Comparison of ENCODE assay signal across 18 cellular contexts in the genomic region with DNA sequence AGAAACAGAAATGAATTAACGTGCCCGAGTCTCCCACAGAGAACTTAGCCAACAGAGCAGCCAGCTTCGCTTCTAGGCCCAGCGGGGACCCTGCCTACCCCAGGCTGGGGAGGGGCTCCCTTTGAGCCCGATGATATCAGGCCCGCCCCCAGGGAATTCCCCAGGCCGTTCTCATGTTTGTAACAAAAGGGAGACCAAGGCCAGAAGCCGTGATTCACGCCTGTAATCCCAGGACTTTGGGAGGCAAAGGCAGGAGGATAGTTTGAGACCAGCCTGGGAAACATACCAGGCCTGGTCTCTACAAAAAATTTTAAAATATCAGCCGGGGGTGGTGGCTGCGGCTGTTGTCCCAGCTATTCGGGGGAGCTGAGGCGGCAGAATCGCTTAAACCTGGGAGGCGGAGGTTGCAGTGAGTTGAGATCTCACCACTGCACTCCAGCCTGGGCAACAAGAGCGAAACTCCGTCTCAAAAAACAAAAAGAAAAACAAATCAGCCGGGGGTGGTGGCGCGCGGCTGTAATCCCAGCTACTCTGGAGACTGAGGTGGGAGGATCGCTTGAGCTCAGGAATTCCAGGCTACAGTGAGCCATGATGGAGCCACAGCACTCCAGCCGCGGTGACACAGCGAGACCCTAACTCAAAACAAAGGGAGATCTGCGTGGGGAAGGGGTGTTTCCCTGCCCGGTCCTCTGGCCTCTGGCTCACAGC. TPM values are rescaled to one million over a fixed set of nuclear protein-coding genes. Genes with fewer than 3 reads are reported as not detected.
A peak's percentile ranks its signal among the peaks of the same experiment; 100 is the strongest.
DNase-seq lines count a peak whose midpoint lies in the region; ATAC-seq and TF ChIP-seq lines count a peak whose summit lies in the region.
"Had no signal": no experiment of that assay in that cellular context is flagged by ENCODE, and none has a peak within 500 bp of the region (broad histone marks: within the 10 kb centered on the region; RNA-seq: fewer than 3 reads in every experiment).

No MANE protein-coding gene starts in this region.

- H3K9me3 Mint-ChIP-seq in natural killer cell, result no peaks in the 10 kb centered on the region
- H3K9me3 Mint-ChIP-seq in natural killer cell treated with Interleukin-12 subunit alpha and Interleukin-12 subunit beta and Interleukin-15 and Interleukin-18, amount 100 ng/mL, for 72 hours, result no peaks in the 10 kb centered on the region
- H3K9me3 Mint-ChIP-seq in brain, result no peaks in the 10 kb centered on the region
- no peaks in the 10 kb centered on the region for H3K9me3 Mint-ChIP-seq in memory B cell
- H3K9me3 Mint-ChIP-seq: activated naive CD4-positive, alpha-beta T cell treated with anti-CD3 and anti-CD28 coated beads, Interleukin-2, amount 10 ng/mL, durations not matched to agents 7 days and 5 days had no signal

- DNase-seq in natural killer cell, result no peak
- DNase-seq in natural killer cell treated with Interleukin-12 subunit alpha and Interleukin-12 subunit beta and Interleukin-15 and Interleukin-18, amount 100 ng/mL, for 72 hours (ENCODE audit: low spot score), result no peak
- no peak for DNase-seq in memory B cell (ENCODE audit: low spot score in 2 of 2)
- no peak for DNase-seq in NCI-H2227 treated with DMSO at 0.1 percent for 48 hours (lab: John Stamatoyannopoulos, UW)
- DNase-seq: activated naive CD4-positive, alpha-beta T cell treated with anti-CD3 and anti-CD28 coated beads, Interleukin-2, amount 10 ng/mL, durations not matched to agents 7 days and 5 days; left ventricle myocardium superior; NCI-H1092; NCI-H226; OCI-M1 had no signal

- H3K27me3 Mint-ChIP-seq in natural killer cell (ENCODE audit: low read depth in 2 of 2), result peaks cover 8 to 24% of the 10 kb centered on the region in 2 donors
- H3K27me3 Mint-ChIP-seq in natural killer cell treated with Interleukin-12 subunit alpha and Interleukin-12 subunit beta and Interleukin-15 and Interleukin-18, amount 100 ng/mL, for 72 hours, result peaks cover 20 to 22% of the 10 kb centered on the region in 2 donors
- H3K27me3 Mint-ChIP-seq in brain, result peaks cover 19% of the 10 kb centered on the region
- peaks cover 13% of the 10 kb centered on the region for H3K27me3 Mint-ChIP-seq in memory B cell

- intact Hi-C loops in natural killer cell (cut with micrococcal nuclease), result no loop called here

- no peak for TF ChIP-seq CTCF in natural killer cell (IDR thresholded peaks at IDR 0.05)
- TF ChIP-seq CTCF in brain (conservative IDR thresholded peaks at IDR 0.05), result no peak

- no peaks in the 10 kb centered on the region for H3K36me3 Mint-ChIP-seq in natural killer cell
- no peaks in the 10 kb centered on the region for H3K36me3 Mint-ChIP-seq in natural killer cell treated with Interleukin-12 subunit alpha and Interleukin-12 subunit beta and Interleukin-15 and Interleukin-18, amount 100 ng/mL, for 72 hours
- H3K36me3 Mint-ChIP-seq in brain, result peaks cover 21% of the 10 kb centered on the region
- H3K36me3 Mint-ChIP-seq in memory B cell, result peaks cover 5% of the 10 kb centered on the region

- H3K4me1 Mint-ChIP-seq in natural killer cell (peaks cover 5 to 19% of the 10 kb centered on the region in 2 donors), brain (peaks cover 23% of the 10 kb centered on the region), memory B cell (peaks cover 11% of the 10 kb centered on the region)
- peaks cover 0 to 7% of the 10 kb centered on the region in 2 donors for H3K4me1 Mint-ChIP-seq in natural killer cell treated with Interleukin-12 subunit alpha and Interleukin-12 subunit beta and Interleukin-15 and Interleukin-18, amount 100 ng/mL, for 72 hours (ENCODE audit: low read depth in 2 of 2)

- H3K4me3 Mint-ChIP-seq in natural killer cell (peak overlapping the region; percentile 42), brain (peak overlapping the region; percentile 17 to 75 (median 61)), memory B cell (peak overlapping the region; percentile 11)
- H3K4me3 Mint-ChIP-seq in natural killer cell treated with Interleukin-12 subunit alpha and Interleukin-12 subunit beta and Interleukin-15 and Interleukin-18, amount 100 ng/mL, for 72 hours, result no peak overlapping the region
- H3K4me3 Mint-ChIP-seq: activated naive CD4-positive, alpha-beta T cell treated with anti-CD3 and anti-CD28 coated beads, Interleukin-2, amount 10 ng/mL, durations not matched to agents 7 days and 5 days had no signal

- ATAC-seq in natural killer cell (no peak), memory B cell (ENCODE audit: low read depth) (no peak), GM19035 (IDR thresholded peaks at IDR 0.05; ENCODE audit: unreplicated experiment) (no peak), GM19467 (IDR thresholded peaks at IDR 0.05; ENCODE audit: unreplicated experiment) (no peak), GM18517 (IDR thresholded peaks at IDR 0.05; ENCODE audit: unreplicated experiment) (no peak)
- no peak for ATAC-seq in natural killer cell treated with Interleukin-12 subunit alpha and Interleukin-12 subunit beta and Interleukin-15 and Interleukin-18, amount 100 ng/mL, for 72 hours
- ATAC-seq: left ventricle myocardium superior, pancreas had no signal

- H3K27ac Mint-ChIP-seq in natural killer cell, result no peak overlapping the region
- no peak overlapping the region for H3K27ac Mint-ChIP-seq in natural killer cell treated with Interleukin-12 subunit alpha and Interleukin-12 subunit beta and Interleukin-15 and Interleukin-18, amount 100 ng/mL, for 72 hours
- H3K27ac Mint-ChIP-seq in brain, result peak overlapping the region; percentile 83 to 95 (median 87)
- no peak overlapping the region for H3K27ac Mint-ChIP-seq in memory B cell
- H3K27ac Mint-ChIP-seq: activated naive CD4-positive, alpha-beta T cell treated with anti-CD3 and anti-CD28 coated beads, Interleukin-2, amount 10 ng/mL, durations not matched to agents 7 days and 5 days had no signal

RNA-seq across cellular contexts. Expression of a gene that starts 1.7 kb away (rescaled TPM):
- total RNA-seq in natural killer cell, result 1 to 10 TPM in 1 of 3 donors, under 1 TPM in 2; 0.49 to 1.2 (median 0.61) TPM
- total RNA-seq in natural killer cell treated with Interleukin-12 subunit alpha and Interleukin-12 subunit beta and Interleukin-15 and Interleukin-18, amount 100 ng/mL, for 72 hours, result 1 to 10 TPM in 1 of 2 donors, under 1 TPM in 1; 0.48 to 1.3 TPM
- polyA plus RNA-seq in brain (ENCODE audit: insufficient read depth, low read depth, low replicate concordance), result 0.71 TPM
- total RNA-seq: fibroblast of villous mesenchyme, G401, left ventricle myocardium superior had no signal

RNA-seq across cellular contexts. Expression of a gene that starts 11.8 kb away (rescaled TPM):
- total RNA-seq in natural killer cell, result not detected
- total RNA-seq in natural killer cell treated with Interleukin-12 subunit alpha and Interleukin-12 subunit beta and Interleukin-15 and Interleukin-18, amount 100 ng/mL, for 72 hours, result not detected
- polyA plus RNA-seq in brain (ENCODE audit: insufficient read depth, low read depth, low replicate concordance), result not detected
- total RNA-seq: dermis microvascular lymphatic vessel endothelial cell; fibroblast of villous mesenchyme; G401; left ventricle myocardium superior; T-helper 1 cell treated with Interleukin-12 subunit alpha and Interleukin-12 subunit beta and Interleukin-4 antibody, amounts not matched to agents 30 ng/mL and 1 ng/mL, for 36 hours had no signal
- polyA plus RNA-seq: pancreas had no signal

RNA-seq across cellular contexts. Expression of a gene that starts 14.0 kb away (rescaled TPM):
- not detected for total RNA-seq in natural killer cell
- not detected for total RNA-seq in natural killer cell treated with Interleukin-12 subunit alpha and Interleukin-12 subunit beta and Interleukin-15 and Interleukin-18, amount 100 ng/mL, for 72 hours
- not detected for polyA plus RNA-seq in brain (ENCODE audit: insufficient read depth, low read depth, low replicate concordance)
- total RNA-seq: dermis microvascular lymphatic vessel endothelial cell; fibroblast of villous mesenchyme; G401; left ventricle myocardium superior; T-helper 1 cell treated with Interleukin-12 subunit alpha and Interleukin-12 subunit beta and Interleukin-4 antibody, amounts not matched to agents 30 ng/mL and 1 ng/mL, for 36 hours had no signal

RNA-seq across cellular contexts. Expression of a gene that starts 23.0 kb away (rescaled TPM):
- 10 to 100 TPM; 63.3 to 97.3 (median 77.3) TPM for total RNA-seq in natural killer cell
- total RNA-seq in natural killer cell treated with Interleukin-12 subunit alpha and Interleukin-12 subunit beta and Interleukin-15 and Interleukin-18, amount 100 ng/mL, for 72 hours, result 10 to 100 TPM; 33.7 to 34.9 TPM
- 13.2 TPM for polyA plus RNA-seq in brain (ENCODE audit: insufficient read depth, low read depth, low replicate concordance)

RNA-seq across cellular contexts. Expression of a gene that starts 56.3 kb away (rescaled TPM):
- 10 to 100 TPM; 25.9 to 26.9 (median 26.8) TPM for total RNA-seq in natural killer cell
- total RNA-seq in natural killer cell treated with Interleukin-12 subunit alpha and Interleukin-12 subunit beta and Interleukin-15 and Interleukin-18, amount 100 ng/mL, for 72 hours, result 10 to 100 TPM; 23.2 to 83.6 TPM
- polyA plus RNA-seq in brain (ENCODE audit: insufficient read depth, low read depth, low replicate concordance), result 88.5 TPM

Comparison
In these comparisons a context has a peak if more than half of its experiments do, and no peak if none do; other contexts are left out.
1. H3K27ac Mint-ChIP-seq: peak in brain (5 of 5); none in natural killer cell (0 of 2), natural killer cell treated with Interleukin-12 subunit alpha and Interleukin-12 subunit beta and Interleukin-15 and Interleukin-18, amount 100 ng/mL, for 72 hours (0 of 2) and memory B cell (single experiment).